In genomic region chr7:1459930-1460756, GRCh38 we compare ENCODE assay signal across 1 cellular context.
TF ChIP-seq lines count a peak whose summit lies in the region.

No MANE protein-coding gene starts in this region.

TF ChIP-seq in liver, 16 proteins besides CTCF, POLR2A, EP300 and RAD21 (continued from another document):
- TF ChIP-seq TAF1 (conservative IDR thresholded peaks at IDR 0.05) (no peak), RXRA (IDR thresholded peaks at IDR 0.05) (no peak)
